Comparison of ENCODE assay signal across 8 cellular contexts in genomic region chr6:148179786-148180185, GRCh38.
DNase-seq lines count a peak whose midpoint lies in the region; ATAC-seq and TF ChIP-seq lines count a peak whose summit lies in the region.

No MANE protein-coding gene starts in this region.

- no peak for TF ChIP-seq POLR2A in heart left ventricle (IDR thresholded peaks at IDR 0.05)
- no peak for TF ChIP-seq POLR2A in uterus (IDR thresholded peaks at IDR 0.05)

- H3K4me1 ChIP-seq in heart left ventricle (peaks cover 0 to 3% (median 0%) of the 10 kb centered on the region in 12 donors), RWPE2 (ENCODE audit: insufficient read depth, poor library complexity, severe bottlenecking) (no peaks in the 10 kb centered on the region), uterus (no peaks in the 10 kb centered on the region)

- ATAC-seq in heart left ventricle (no peak), left ventricle myocardium superior (no peak), RWPE2 (ENCODE audit: low read depth) (no peak; the same call in 2 of the 3 replicates)

- TF ChIP-seq CTCF in heart left ventricle (IDR thresholded peaks at IDR 0.05): peak; percentile 10 to 58 (median 34)
- peak; percentile 68 for TF ChIP-seq CTCF in RWPE2 (IDR thresholded peaks at IDR 0.05; ENCODE audit: poor library complexity, severe bottlenecking)
- peak in 3 of 4 experiments; percentile 25 to 35 (median 33) for TF ChIP-seq CTCF in uterus (IDR thresholded peaks at IDR 0.05)

- no peaks in the 10 kb centered on the region for H3K9me3 ChIP-seq in heart left ventricle
- no peaks in the 10 kb centered on the region for H3K9me3 ChIP-seq in RWPE2 (ENCODE audit: severe bottlenecking)
- no peaks in the 10 kb centered on the region for H3K9me3 ChIP-seq in uterus

- WGBS in heart left ventricle, 4 donors: 60 to 78% (median 64%) methylated on average over 1 of the region's 1 CpG

- intact Hi-C loops in heart left ventricle (cut with DNase I): loop anchor here in 5 of 10 donors (2.0 to 10.0 kb wide), 5 partner anchors 69 to 785 kb away; no protein-coding TSS in a partner anchor
- intact Hi-C loops in left ventricle myocardium superior (cut with micrococcal nuclease): loop anchor here (5.0 to 10.0 kb wide), 2 partner anchors 65 to 283 kb away; no protein-coding TSS in a partner anchor
- intact Hi-C loops in uterus (cut with DNase I; ENCODE audit: low total_unique reads): loop anchor here (10.0 kb wide), 1 partner anchor 285 kb away; no protein-coding TSS in a partner anchor

- H3K4me3 ChIP-seq in heart left ventricle: no peak overlapping the region
- no peak overlapping the region for H3K4me3 ChIP-seq in RWPE2 (ENCODE audit: severe bottlenecking)
- H3K4me3 ChIP-seq in uterus: no peak overlapping the region

- H3K36me3 ChIP-seq in heart left ventricle: no peaks in the 10 kb centered on the region
- H3K36me3 ChIP-seq in RWPE2 (ENCODE audit: low read depth): no peaks in the 10 kb centered on the region
- H3K36me3 ChIP-seq in uterus: no peaks in the 10 kb centered on the region

- H3K27ac ChIP-seq in heart left ventricle (no peak overlapping the region), RWPE2 (ENCODE audit: poor library complexity, severe bottlenecking) (no peak overlapping the region), uterus (no peak overlapping the region)

- H3K27me3 ChIP-seq in heart left ventricle: no peaks in the 10 kb centered on the region
- no peaks in the 10 kb centered on the region for H3K27me3 ChIP-seq in RWPE2 (ENCODE audit: insufficient read depth, poor library complexity, severe bottlenecking)
- no peaks in the 10 kb centered on the region for H3K27me3 ChIP-seq in uterus

- DNase-seq in heart left ventricle: no peak
- no peak for DNase-seq in left ventricle myocardium superior
- DNase-seq in RWPE2 (ENCODE audit: low spot score): no peak
- peak; percentile 10 for DNase-seq in germinal center (ENCODE audit: low spot score)
- DNase-seq in uterus: no peak
- no peak for DNase-seq in NCI-H1048 (lab: John Stamatoyannopoulos, UW)
- no peak for DNase-seq in NCI-H2196 (lab: John Stamatoyannopoulos, UW; ENCODE audit: unreplicated experiment)
- DNase-seq in activated effector memory CD4-positive, alpha-beta T cell treated with Interleukin-2 at 50 U/mL for 16 hours: no peak
